Comparison of ENCODE assay signal across 2 cellular contexts in the genomic region with DNA sequence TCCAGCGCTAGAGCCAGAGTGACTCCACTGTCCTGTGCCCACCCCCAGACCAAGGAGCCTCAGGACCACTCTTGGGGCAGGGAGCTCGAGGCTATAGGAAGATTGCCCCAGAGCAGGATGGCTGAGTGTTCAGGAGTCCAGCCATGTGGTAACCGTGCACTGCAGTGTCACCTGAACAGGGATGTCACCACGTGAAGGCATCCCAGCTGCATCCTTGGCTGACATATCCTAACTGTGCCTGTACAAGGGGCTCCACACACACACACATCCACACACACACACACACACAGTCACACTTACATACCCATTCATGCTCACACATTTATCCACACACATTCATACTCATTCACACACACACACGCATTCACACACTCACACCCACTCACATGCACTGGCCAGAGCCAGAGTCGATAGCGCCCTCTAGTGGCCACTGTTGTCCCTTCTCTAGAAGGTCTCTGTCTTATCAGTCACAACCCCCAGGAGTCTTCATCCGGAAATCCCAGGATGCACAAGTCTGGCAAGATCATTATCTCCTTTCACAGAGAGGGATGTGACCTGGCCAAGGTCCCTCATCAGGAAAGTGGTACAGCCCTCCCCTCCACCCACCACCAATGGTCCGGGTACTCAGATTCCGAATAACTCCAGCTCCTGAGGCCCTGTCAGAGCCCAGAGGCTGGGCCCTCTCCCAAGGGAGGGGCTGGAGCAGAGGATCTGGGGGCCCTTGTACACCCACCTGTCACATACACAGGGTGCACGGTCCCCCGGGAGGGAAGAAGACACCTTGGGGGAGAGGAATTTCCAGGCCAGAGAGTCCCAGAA.
TF ChIP-seq lines count a peak whose summit lies in the region.

No MANE protein-coding gene starts in this region.

TF ChIP-seq in WTC11, 78 proteins besides CTCF, POLR2A, EP300 and RAD21 (continued from another document):
- TF ChIP-seq, protein P1, sequence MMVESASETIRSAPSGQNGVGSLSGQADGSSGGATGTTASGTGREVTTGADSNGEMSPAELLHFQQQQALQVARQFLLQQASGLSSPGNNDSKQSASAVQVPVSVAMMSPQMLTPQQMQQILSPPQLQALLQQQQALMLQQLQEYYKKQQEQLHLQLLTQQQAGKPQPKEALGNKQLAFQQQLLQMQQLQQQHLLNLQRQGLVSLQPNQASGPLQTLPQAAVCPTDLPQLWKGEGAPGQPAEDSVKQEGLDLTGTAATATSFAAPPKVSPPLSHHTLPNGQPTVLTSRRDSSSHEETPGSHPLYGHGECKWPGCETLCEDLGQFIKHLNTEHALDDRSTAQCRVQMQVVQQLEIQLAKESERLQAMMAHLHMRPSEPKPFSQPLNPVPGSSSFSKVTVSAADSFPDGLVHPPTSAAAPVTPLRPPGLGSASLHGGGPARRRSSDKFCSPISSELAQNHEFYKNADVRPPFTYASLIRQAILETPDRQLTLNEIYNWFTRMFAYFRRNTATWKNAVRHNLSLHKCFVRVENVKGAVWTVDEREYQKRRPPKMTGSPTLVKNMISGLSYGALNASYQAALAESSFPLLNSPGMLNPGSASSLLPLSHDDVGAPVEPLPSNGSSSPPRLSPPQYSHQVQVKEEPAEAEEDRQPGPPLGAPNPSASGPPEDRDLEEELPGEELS (CRISPR knock-in tag; IDR thresholded peaks at IDR 0.05), result no peak
- no peak for TF ChIP-seq ZNF219 (CRISPR knock-in tag; IDR thresholded peaks at IDR 0.05; ENCODE audit: borderline replicate concordance)
- TF ChIP-seq, protein P2, sequence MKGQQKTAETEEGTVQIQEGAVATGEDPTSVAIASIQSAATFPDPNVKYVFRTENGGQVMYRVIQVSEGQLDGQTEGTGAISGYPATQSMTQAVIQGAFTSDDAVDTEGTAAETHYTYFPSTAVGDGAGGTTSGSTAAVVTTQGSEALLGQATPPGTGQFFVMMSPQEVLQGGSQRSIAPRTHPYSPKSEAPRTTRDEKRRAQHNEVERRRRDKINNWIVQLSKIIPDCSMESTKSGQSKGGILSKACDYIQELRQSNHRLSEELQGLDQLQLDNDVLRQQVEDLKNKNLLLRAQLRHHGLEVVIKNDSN (CRISPR knock-in tag; IDR thresholded peaks at IDR 0.05), result no peak

TF ChIP-seq in HepG2, 621 proteins besides CTCF, POLR2A, EP300 and RAD21 (continued from another document):
- TF ChIP-seq, protein P3, sequence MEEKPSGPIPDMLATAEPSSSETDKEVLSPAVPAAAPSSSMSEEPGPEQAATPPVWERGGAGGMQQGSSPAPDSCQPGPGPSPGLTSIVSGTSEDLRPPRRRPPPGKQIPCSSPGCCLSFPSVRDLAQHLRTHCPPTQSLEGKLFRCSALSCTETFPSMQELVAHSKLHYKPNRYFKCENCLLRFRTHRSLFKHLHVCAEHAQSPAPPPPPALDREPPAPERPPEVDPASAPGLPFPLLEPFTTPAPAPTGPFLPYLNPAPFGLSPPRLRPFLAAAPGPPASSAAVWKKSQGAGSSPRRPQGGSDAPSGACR (CRISPR knock-in tag; IDR thresholded peaks at IDR 0.05), result no peak
- TF ChIP-seq, protein P4, sequence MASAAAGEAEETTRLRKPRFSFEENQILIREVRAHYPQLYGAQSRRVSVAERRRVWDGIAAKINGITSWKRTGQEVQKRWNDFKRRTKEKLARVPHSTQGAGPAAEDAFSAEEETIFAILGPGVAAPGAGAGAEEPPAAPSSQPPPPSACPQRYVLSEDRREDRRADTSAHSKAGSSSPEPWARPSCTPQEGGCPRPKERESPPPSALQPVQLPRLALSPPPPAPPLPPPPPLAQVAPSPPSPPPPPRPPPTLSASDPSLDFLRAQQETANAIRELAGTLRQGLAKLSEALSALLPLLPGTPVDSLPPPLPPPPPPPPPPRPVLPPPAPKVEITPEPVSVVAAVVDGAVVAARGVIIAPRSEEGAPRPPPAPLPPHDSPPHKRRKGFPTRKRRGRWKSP (CRISPR knock-in tag; IDR thresholded peaks at IDR 0.05), result no peak
- TF ChIP-seq ZBTB42 (CRISPR knock-in tag; IDR thresholded peaks at IDR 0.05) (no peak), STAG1 (CRISPR knock-in tag; IDR thresholded peaks at IDR 0.05) (peak; percentile 53), MZF1 (CRISPR knock-in tag; IDR thresholded peaks at IDR 0.05; ENCODE audit: borderline replicate concordance) (no peak)
